ENCODE assay signal across 18 cellular contexts in the genomic region with DNA sequence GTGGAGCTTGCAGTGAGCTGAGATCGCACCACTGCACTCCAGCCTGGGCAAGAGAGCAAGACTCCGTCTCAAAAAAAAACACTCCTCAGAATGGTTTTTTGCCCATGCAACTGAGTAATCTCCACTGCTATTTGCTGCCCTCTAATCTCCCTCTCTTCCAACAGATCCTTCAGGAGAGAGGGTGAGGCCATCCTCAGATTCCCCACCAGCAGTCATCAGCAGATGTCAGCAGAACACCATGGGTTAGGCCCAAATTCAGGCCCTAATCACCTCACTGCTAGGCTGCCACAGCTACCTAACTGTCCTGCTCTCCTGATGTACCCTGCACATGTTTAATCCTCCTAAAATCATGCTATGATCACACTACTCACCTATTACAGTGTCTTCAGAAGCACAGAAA.
DNase-seq lines count a peak whose midpoint lies in the region; ATAC-seq, FAIRE-seq and TF ChIP-seq lines count a peak whose summit lies in the region.
"Had no signal": no experiment of that assay in that cellular context is flagged by ENCODE, and none has a peak within 500 bp of the region (broad histone marks: within the 10 kb centered on the region; RNA-seq: fewer than 3 reads in every experiment).

No MANE protein-coding gene starts in this region.

- H3K27me3 Mint-ChIP-seq in T-helper 1 cell treated with Interleukin-12 subunit alpha and Interleukin-12 subunit beta and Interleukin-4 antibody, amounts not matched to agents 30 μg/mL and 1 μg/mL, for 36 hours (ENCODE audit: low read depth): no peaks in the 10 kb centered on the region
- H3K27me3 Mint-ChIP-seq: activated B cell treated with CpG ODN at 0.5 μM for 24 hours; activated naive CD8-positive, alpha-beta T cell treated with anti-CD3 and anti-CD28 coated beads for 36 hours had no signal

- ATAC-seq in GM19463 (IDR thresholded peaks at IDR 0.05; ENCODE audit: unreplicated experiment): no peak
- ATAC-seq: effector memory CD8-positive, alpha-beta T cell had no signal

- H3K36me3 Mint-ChIP-seq in T-helper 1 cell treated with Interleukin-12 subunit alpha and Interleukin-12 subunit beta and Interleukin-4 antibody, amounts not matched to agents 30 μg/mL and 1 μg/mL, for 36 hours (ENCODE audit: low read depth): no peaks in the 10 kb centered on the region
- H3K36me3 Mint-ChIP-seq: activated naive CD8-positive, alpha-beta T cell treated with anti-CD3 and anti-CD28 coated beads for 36 hours had no signal

- peak overlapping the region; percentile 46 for H3K27ac Mint-ChIP-seq in T-helper 1 cell treated with Interleukin-12 subunit alpha and Interleukin-12 subunit beta and Interleukin-4 antibody, amounts not matched to agents 30 μg/mL and 1 μg/mL, for 36 hours
- H3K27ac Mint-ChIP-seq: activated B cell treated with CpG ODN at 0.5 μM for 24 hours; activated naive CD8-positive, alpha-beta T cell treated with anti-CD3 and anti-CD28 coated beads for 36 hours; effector memory CD8-positive, alpha-beta T cell had no signal

- no peaks in the 10 kb centered on the region for H3K9me3 Mint-ChIP-seq in T-helper 1 cell treated with Interleukin-12 subunit alpha and Interleukin-12 subunit beta and Interleukin-4 antibody, amounts not matched to agents 30 μg/mL and 1 μg/mL, for 36 hours
- H3K9me3 Mint-ChIP-seq: activated B cell treated with CpG ODN at 0.5 μM for 24 hours; activated naive CD8-positive, alpha-beta T cell treated with anti-CD3 and anti-CD28 coated beads for 36 hours; effector memory CD8-positive, alpha-beta T cell had no signal

- TF ChIP-seq POLR2A in H54 (IDR thresholded peaks at IDR 0.05; ENCODE audit: low read depth, low read length): no peak

- FAIRE-seq in H54 (lab: Jason Lieb, UNC): peak; percentile 38
- FAIRE-seq: A204.1, GM18507, kidney had no signal

- peak; percentile 24 for DNase-seq in DMS53 (lab: John Stamatoyannopoulos, UW)
- no peak for DNase-seq in DMS53 treated with DMSO at 0.1 percent for 48 hours (lab: John Stamatoyannopoulos, UW; ENCODE audit: unreplicated experiment)
- DNase-seq in H54 (ENCODE audit: insufficient read length, low spot score): no peak
- peak; percentile 49 for DNase-seq in myocyte (ENCODE audit: low read depth)
- DNase-seq in HuH-7 (ENCODE audit: low spot score): no peak
- DNase-seq in Kasumi-1 (lab: John Stamatoyannopoulos, UW): no peak
- DNase-seq: activated B cell treated with CpG ODN at 0.5 μM for 24 hours; activated naive CD8-positive, alpha-beta T cell treated with anti-CD3 and anti-CD28 coated beads for 36 hours; effector memory CD8-positive, alpha-beta T cell; Karpas-422; kidney; NK-92 treated with Interleukin-12 subunit alpha and Interleukin-12 subunit beta, amount 100 ng/mL, for 24 hours; posterior cingulate gyrus; upper lobe of left lung had no signal

- peaks cover 34% of the 10 kb centered on the region for H3K4me1 Mint-ChIP-seq in T-helper 1 cell treated with Interleukin-12 subunit alpha and Interleukin-12 subunit beta and Interleukin-4 antibody, amounts not matched to agents 30 μg/mL and 1 μg/mL, for 36 hours (ENCODE audit: low read depth)
- H3K4me1 Mint-ChIP-seq: activated B cell treated with CpG ODN at 0.5 μM for 24 hours had no signal

- H3K4me3 Mint-ChIP-seq in T-helper 1 cell treated with Interleukin-12 subunit alpha and Interleukin-12 subunit beta and Interleukin-4 antibody, amounts not matched to agents 30 μg/mL and 1 μg/mL, for 36 hours: no peak overlapping the region
- H3K4me3 Mint-ChIP-seq: activated B cell treated with CpG ODN at 0.5 μM for 24 hours; activated naive CD8-positive, alpha-beta T cell treated with anti-CD3 and anti-CD28 coated beads for 36 hours; effector memory CD8-positive, alpha-beta T cell had no signal

Comparison
In these comparisons a context has a peak if more than half of its experiments do, and no peak if none do; other contexts are left out.
1. DNase-seq: peak in DMS53 (single experiment) and myocyte (single experiment); none in DMS53 treated with DMSO at 0.1 percent for 48 hours (single experiment), H54 (single experiment), HuH-7 (single experiment) and Kasumi-1 (0 of 2).